Comparison of ENCODE assay signal across 13 cellular contexts in the genomic region with DNA sequence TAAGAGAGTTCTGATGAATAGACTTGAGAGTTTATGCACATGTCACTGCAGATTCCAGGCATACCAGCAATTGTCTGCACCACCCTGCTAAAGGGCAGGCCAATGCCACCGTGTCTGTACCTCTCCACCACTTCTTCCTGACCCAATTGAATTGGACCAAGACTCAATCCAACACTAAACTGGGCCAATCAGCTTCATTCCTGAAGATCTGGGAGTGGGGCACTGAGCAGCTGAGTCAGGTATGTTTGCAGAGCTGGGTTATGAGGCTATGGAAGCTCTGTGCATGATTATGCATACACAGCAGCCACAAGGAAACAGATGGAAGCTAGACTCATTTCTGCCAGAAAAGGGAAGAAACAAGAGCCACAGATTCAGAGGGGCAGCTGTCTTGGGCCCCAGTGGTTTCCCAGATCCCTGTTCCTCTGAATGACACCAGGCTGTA. TPM values are rescaled to one million over a fixed set of nuclear protein-coding genes. Genes with fewer than 3 reads are reported as not detected.
DNase-seq lines count a peak whose midpoint lies in the region; ATAC-seq and TF ChIP-seq lines count a peak whose summit lies in the region.
"Had no signal": no experiment of that assay in that cellular context is flagged by ENCODE, and none has a peak within 500 bp of the region (broad histone marks: within the 10 kb centered on the region; RNA-seq: fewer than 3 reads in every experiment).

No MANE protein-coding gene starts in this region.

- no peak overlapping the region for H3K4me3 Mint-ChIP-seq in brain
- H3K4me3 Mint-ChIP-seq: nephron had no signal

- DNase-seq in AG10803 (ENCODE audit: low read depth) (peak; percentile 28), KBM-7 (peak; percentile 88), activated gamma-delta T cell (lab: John Stamatoyannopoulos, UW) (no peak), esophagus muscularis mucosa (ENCODE audit: extremely low spot score) (no peak)
- DNase-seq: stimulated activated CD4-positive, alpha-beta T cell treated with anti-CD3 and anti-CD28 coated beads, Interleukin-1b, Interleukin-23, amount 100 ng/mL, for 48 hours had no signal

- H3K9me3 ChIP-seq in esophagus muscularis mucosa: no peaks in the 10 kb centered on the region

- no peak for TF ChIP-seq CTCF in AG10803 (conservative IDR thresholded peaks at IDR 0.05; ENCODE audit: low read length)
- TF ChIP-seq CTCF in brain (conservative IDR thresholded peaks at IDR 0.05): no peak
- TF ChIP-seq CTCF in esophagus muscularis mucosa (IDR thresholded peaks at IDR 0.05): no peak

- ATAC-seq in GM19328 (IDR thresholded peaks at IDR 0.05; ENCODE audit: unreplicated experiment) (no peak), HG03460 (IDR thresholded peaks at IDR 0.05; ENCODE audit: unreplicated experiment) (no peak)

- H3K36me3 Mint-ChIP-seq in brain: peaks cover 25% of the 10 kb centered on the region

- intact Hi-C loops in esophagus muscularis mucosa (cut with DNase I): no loop called here

- H3K4me3 ChIP-seq in AG10803 (ENCODE audit: low read length) (no peak overlapping the region), esophagus muscularis mucosa (no peak overlapping the region)

- in situ Hi-C loops in KBM-7 (cut with MboI; ENCODE audit: low pct_unique_long_range_greater_than_20kb, low sequenced_read_pairs): no loop called here

- TF ChIP-seq POLR2A in esophagus muscularis mucosa (IDR thresholded peaks at IDR 0.05; ENCODE audit: low read depth): no peak

- no peaks in the 10 kb centered on the region for H3K4me1 Mint-ChIP-seq in brain

- peak overlapping the region; percentile 6 for H3K27ac ChIP-seq in layer of hippocampus (ENCODE audit: low read depth, low read length)
- no peak overlapping the region for H3K27ac ChIP-seq in esophagus muscularis mucosa (replicated peaks in 1 of 4)
- H3K27ac ChIP-seq: C4-2B, KMS-11 had no signal

- no peaks in the 10 kb centered on the region for H3K9me3 Mint-ChIP-seq in brain
- H3K9me3 Mint-ChIP-seq: nephron had no signal

- peaks cover 4% of the 10 kb centered on the region for H3K27me3 Mint-ChIP-seq in brain

- no peak for TF ChIP-seq EP300 in esophagus muscularis mucosa (IDR thresholded peaks at IDR 0.05)

- peaks cover 0 to 4% (median 0%) of the 10 kb centered on the region in 4 donors for H3K4me1 ChIP-seq in esophagus muscularis mucosa

- 13% methylated on average over 1 of the region's 1 CpG for WGBS in esophagus muscularis mucosa

- H3K27ac Mint-ChIP-seq in brain: peak overlapping the region in 3 of 5 experiments; percentile 11 to 76 (median 13)
- H3K27ac Mint-ChIP-seq: nephron had no signal

- no peaks in the 10 kb centered on the region for H3K27me3 ChIP-seq in layer of hippocampus (ENCODE audit: control insufficient read depth, insufficient read depth, low read length)
- no peaks in the 10 kb centered on the region for H3K27me3 ChIP-seq in esophagus muscularis mucosa

- no peaks in the 10 kb centered on the region for H3K36me3 ChIP-seq in esophagus muscularis mucosa

RNA-seq across cellular contexts. Expression of gene DAO, which starts 28.0 kb away (rescaled TPM):
- polyA plus RNA-seq in brain (ENCODE audit: insufficient read depth, low read depth, low replicate concordance): 0.78 TPM
- total RNA-seq in esophagus muscularis mucosa: not detected
- total RNA-seq: cerebellum had no signal

RNA-seq across cellular contexts. Expression of gene SSH1, which starts 50.5 kb away (rescaled TPM):
- 9.9 TPM for polyA plus RNA-seq in brain (ENCODE audit: insufficient read depth, low read depth, low replicate concordance)
- total RNA-seq in esophagus muscularis mucosa: 10 to 100 TPM; 14.1 to 40.9 (median 28.7) TPM

Comparison
In these comparisons a context has a peak if more than half of its experiments do, and no peak if none do; other contexts are left out.
1. DNase-seq: peak in AG10803 (single experiment) and KBM-7 (single experiment); none in activated gamma-delta T cell (single experiment) and esophagus muscularis mucosa (single experiment).